8 cellular contexts compared by ENCODE assay signal in the genomic region with DNA sequence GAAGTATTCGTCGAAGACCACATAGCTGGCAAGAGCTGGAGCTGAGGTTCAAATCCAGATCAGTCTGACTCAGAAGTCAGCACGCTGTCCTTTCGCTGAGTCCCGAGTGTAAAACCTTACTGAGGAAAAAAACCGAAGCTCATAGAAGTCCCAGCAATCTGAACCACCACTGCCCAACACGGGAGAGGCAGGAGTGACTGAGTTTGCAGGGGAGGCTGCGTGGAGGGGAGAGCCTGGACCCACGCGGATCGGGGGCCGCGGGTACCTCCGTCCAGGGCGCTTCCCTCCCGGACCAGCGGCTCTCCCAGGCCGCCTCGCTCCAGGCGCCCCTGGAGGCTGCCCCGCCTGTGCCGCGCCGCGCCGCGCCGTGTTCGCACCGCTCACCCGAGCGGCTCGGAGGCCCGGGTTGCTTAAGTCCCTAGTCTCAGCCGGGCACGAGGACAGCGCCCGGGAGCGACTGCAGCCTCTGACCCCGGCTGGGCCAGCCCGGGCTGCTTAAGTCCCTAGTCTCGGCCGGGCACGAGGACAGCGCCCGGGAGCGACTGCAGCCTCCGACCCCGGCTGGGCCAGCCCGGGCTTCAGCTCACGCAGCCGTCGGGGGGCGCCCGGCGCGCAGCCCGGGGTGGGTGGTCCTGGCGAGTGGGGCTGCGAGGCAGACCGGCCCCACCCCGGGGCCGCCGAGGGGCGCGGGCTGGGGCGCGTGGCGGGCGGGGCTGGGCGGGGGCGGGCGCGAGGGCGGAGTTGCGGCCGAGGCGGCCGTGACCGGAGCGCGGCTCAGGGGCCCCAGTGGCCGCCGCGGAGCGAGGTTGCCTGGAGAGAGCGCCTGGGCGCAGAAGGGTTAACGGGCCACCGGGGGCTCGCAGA. TPM values are rescaled to one million over a fixed set of nuclear protein-coding genes. Genes with fewer than 3 reads are reported as not detected.
A peak's percentile ranks its signal among the peaks of the same experiment; 100 is the strongest.
DNase-seq lines count a peak whose midpoint lies in the region; TF ChIP-seq lines count a peak whose summit lies in the region.

Gene ADAMTSL4, plus strand, starts transcription at position 777 of the 864 bp plus-strand sequence. CDS start 2,881 bp downstream, outside the sequence.

- intact Hi-C loops in MCF 10A (cut with micrococcal nuclease) = loop anchor here (2.0 to 5.0 kb wide), 2 partner anchors 64 to 292 kb away; partner anchors contain the start of gene CA14

- POLR2A ChIA-PET in MCF 10A (lab: Yijun Ruan, JAX) = interaction anchor here (0.6 to 27.7 kb wide), 14 partner anchors 12 to 325 kb away, joined by 3 to 1801 read pairs (median 4); partner anchors contain the start of genes FALEC, MCL1 and RPRD2

- peaks cover 30 to 47% (median 33%) of the 10 kb centered on the region in 3 donors for H3K4me1 ChIP-seq in skeletal muscle tissue (ENCODE audit: control insufficient read depth in 3 of 3, insufficient read depth in 3 of 3, low read length in 3 of 3)

- no peaks in the 10 kb centered on the region for H3K9me3 Mint-ChIP-seq in MCF 10A (ENCODE audit: unreplicated experiment)

- peak within 1 kb of the TSS; percentile 70 to 76 (median 73) for H3K4me3 ChIP-seq in skeletal muscle tissue (ENCODE audit: low read length in 3 of 3)

- H3K27ac Mint-ChIP-seq in MCF 10A (ENCODE audit: low read depth, unreplicated experiment) = peak within 1 kb of the TSS; percentile 78

- no peaks in the 10 kb centered on the region for H3K27me3 Mint-ChIP-seq in MCF 10A (ENCODE audit: insufficient read depth, unreplicated experiment)

- peak within 1 kb of the TSS; percentile 81 for H3K4me3 Mint-ChIP-seq in MCF 10A (ENCODE audit: unreplicated experiment)

- DNase-seq in SIG-M5 treated with dmso at 0.1 percent for 504 hours (lab: John Stamatoyannopoulos, UW; ENCODE audit: unreplicated experiment) = peak; percentile 73
- no peak for DNase-seq in SIG-M5 (lab: John Stamatoyannopoulos, UW)
- peak; percentile 63 for DNase-seq in HT-29 (ENCODE audit: low spot score)
- DNase-seq in RPMI7951 (ENCODE audit: low read depth) = peak; percentile 75
- DNase-seq in MCF 10A (ENCODE audit: unreplicated experiment) = peak; percentile 80
- DNase-seq in iPS-NIHi7 (ENCODE audit: extremely low spot score) = peak; percentile 65
- no peak for DNase-seq in GOT3 (lab: John Stamatoyannopoulos, UW)

- peak within 1 kb of the TSS; percentile 90 for H3K27ac ChIP-seq in skeletal muscle tissue (ENCODE audit: low read depth, low read length)

- H3K9ac ChIP-seq in skeletal muscle tissue (ENCODE audit: low read depth in 1 of 3, low read length in 3 of 3) = peak within 1 kb of the TSS; percentile 79 to 87 (median 83)

- no TSS peak for BruUV-seq in MCF 10A (replicated peaks; lab: Mats Ljungman, UMichigan)

- CTCF ChIA-PET in MCF 10A (lab: Yijun Ruan, JAX) = interaction anchor here (0.7 to 5.9 kb wide), 10 partner anchors 12 to 446 kb away, joined by 3 to 77 read pairs (median 4); no protein-coding TSS in a partner anchor

- H3K4me1 Mint-ChIP-seq in MCF 10A (ENCODE audit: insufficient read depth, unreplicated experiment) = peaks cover 28% of the 10 kb centered on the region

- H3K36me3 Mint-ChIP-seq in MCF 10A (ENCODE audit: insufficient read depth, unreplicated experiment) = peaks cover 41% of the 10 kb centered on the region

- TF ChIP-seq CTCF in MCF 10A (IDR thresholded peaks at IDR 0.05; ENCODE audit: unreplicated experiment) = peak; percentile 15

- no peaks in the 10 kb centered on the region for H3K27me3 ChIP-seq in skeletal muscle tissue (ENCODE audit: control insufficient read depth in 3 of 3, insufficient read depth in 3 of 3, low read length in 3 of 3)

- H3K36me3 ChIP-seq in skeletal muscle tissue (ENCODE audit: control insufficient read depth in 3 of 3, insufficient read depth in 3 of 3, low read length in 3 of 3) = no peaks in the 10 kb centered on the region

- H3K9me3 ChIP-seq in skeletal muscle tissue (ENCODE audit: control insufficient read depth in 3 of 3, low read length in 3 of 3) = no peaks in the 10 kb centered on the region

RNA-seq across cellular contexts. Expression of gene ADAMTSL4, which starts in this region (rescaled TPM):
- not detected in 2 replicates for total RNA-seq in HT-29 (2014; rRNA removed; shearing (Covaris generic))
- 0.60 and 1.1 TPM in 2 replicates for total RNA-seq in RPMI7951 (2014; rRNA removed; shearing (Covaris generic))
- 9.6 and 13.3 TPM in 2 replicates for total RNA-seq in MCF 10A (2022)
- total RNA-seq in skeletal muscle tissue = 12.0 TPM

Comparison
In these comparisons a context has a peak if more than half of its experiments do, and no peak if none do; other contexts are left out.
1. DNase-seq: peak in SIG-M5 treated with dmso at 0.1 percent for 504 hours (single experiment), RPMI7951 (single experiment), MCF 10A (single experiment) and iPS-NIHi7 (single experiment); none in SIG-M5 (single experiment) and GOT3 (single experiment).
2. Peak in DNase-seq in HT-29; RNA of the gene not detected or under 1 TPM.